11 cellular contexts compared by ENCODE assay signal in the genomic region with DNA sequence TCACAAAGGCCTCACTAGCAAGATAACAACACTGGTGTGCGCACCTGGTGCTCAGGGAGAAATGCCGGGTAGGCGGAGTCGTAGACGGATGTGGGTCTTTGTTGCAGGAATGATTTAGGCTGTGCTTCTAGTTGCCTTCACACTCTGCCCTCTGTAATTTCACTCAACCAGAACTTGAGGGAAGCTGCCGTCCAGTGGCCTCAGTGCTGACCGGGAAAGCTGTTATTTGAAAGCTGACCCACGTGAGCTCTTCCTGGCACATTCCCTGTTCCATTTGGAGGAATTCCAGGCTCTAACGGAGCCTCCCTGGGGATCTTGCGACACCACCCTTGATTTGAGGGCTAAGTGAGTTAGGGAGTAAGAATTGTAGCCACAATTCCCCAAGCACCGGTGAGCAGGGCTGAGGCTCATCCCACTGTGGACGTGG. TPM values are rescaled to one million over a fixed set of nuclear protein-coding genes. Genes with fewer than 3 reads are reported as not detected.
DNase-seq lines count a peak whose midpoint lies in the region; ATAC-seq, FAIRE-seq and TF ChIP-seq lines count a peak whose summit lies in the region.
"Had no signal": no experiment of that assay in that cellular context is flagged by ENCODE, and none has a peak within 500 bp of the region (broad histone marks: within the 10 kb centered on the region; RNA-seq: fewer than 3 reads in every experiment).

No MANE protein-coding gene starts in this region.

- H3K4me2 ChIP-seq in A549: 0 out of 3 replicates have a peak overlapping the region, but pooled peaks have one; percentile 8

- peaks cover 38% of the 10 kb centered on the region for H3K27me3 Mint-ChIP-seq in HFFc6 (ENCODE audit: insufficient read depth)
- H3K27me3 Mint-ChIP-seq: activated naive CD4-positive, alpha-beta T cell treated with anti-CD3 and anti-CD28 coated beads, Interleukin-2, amount 50 U/mL, for 24 hours; CD8-positive, alpha-beta memory T cell had no signal

- ATAC-seq in A549 (0 out of 6 replicates have a peak, but pooled peaks of 1 of the 2 experiments have one; percentile 20), SK-N-SH treated with all-trans-retinoic acid at 6 μM for 48 hours (0 out of 3 replicates have a peak, but pooled peaks have one; percentile 11), GM21528 (IDR thresholded peaks at IDR 0.05; ENCODE audit: low FRiP score, unreplicated experiment) (no peak)

- H3K36me3 Mint-ChIP-seq in HFFc6 (ENCODE audit: low read depth): no peaks in the 10 kb centered on the region

- DNase-seq in A549 (ENCODE audit: low read depth in 1 of 2, low spot score in 1 of 2): no peak
- DNase-seq in HFFc6: peak; percentile 50
- peak; percentile 64 for DNase-seq in iPS-NIHi11 (ENCODE audit: low spot score)
- no peak for DNase-seq in UCSD-AML1 (lab: John Stamatoyannopoulos, UW; ENCODE audit: unreplicated experiment)
- DNase-seq in germinal center (ENCODE audit: low spot score): no peak
- DNase-seq in NCI-H524 treated with DMSO at 0.1 percent for 48 hours (lab: John Stamatoyannopoulos, UW): no peak
- DNase-seq: CD8-positive, alpha-beta memory T cell; occipital lobe had no signal

- no peaks in the 10 kb centered on the region for H3K9me3 ChIP-seq in A549

- H3K9me3 Mint-ChIP-seq in HFFc6: no peaks in the 10 kb centered on the region
- H3K9me3 Mint-ChIP-seq: activated naive CD4-positive, alpha-beta T cell treated with anti-CD3 and anti-CD28 coated beads, Interleukin-2, amount 50 U/mL, for 24 hours; CD8-positive, alpha-beta memory T cell had no signal

- POLR2A ChIA-PET in A549 (lab: Yijun Ruan, JAX): no interaction called here

- FAIRE-seq in A549 (lab: Jason Lieb, UNC): no peak

- TF ChIP-seq CTCF in A549 (IDR thresholded peaks at IDR 0.05) (no peak), HFFc6 (IDR thresholded peaks at IDR 0.05) (no peak)

- peaks cover 15% of the 10 kb centered on the region for H3K4me1 ChIP-seq in A549

- 0 out of 6 replicates have a peak overlapping the region, but pooled peaks of 1 of the 2 experiments have one; percentile 41 for H3K27ac ChIP-seq in A549

- peaks cover 5% of the 10 kb centered on the region; the same call in 1 of the 2 replicates for H3K4me1 Mint-ChIP-seq in HFFc6 (ENCODE audit: low read depth)
- H3K4me1 Mint-ChIP-seq: activated naive CD4-positive, alpha-beta T cell treated with anti-CD3 and anti-CD28 coated beads, Interleukin-2, amount 50 U/mL, for 24 hours had no signal

- H3K4me3 Mint-ChIP-seq in HFFc6: no peak overlapping the region
- H3K4me3 Mint-ChIP-seq: activated naive CD4-positive, alpha-beta T cell treated with anti-CD3 and anti-CD28 coated beads, Interleukin-2, amount 50 U/mL, for 24 hours; CD8-positive, alpha-beta memory T cell had no signal

- TF ChIP-seq RAD21 in A549 (conservative IDR thresholded peaks at IDR 0.05 in 1 of 2, IDR thresholded peaks at IDR 0.05 in 1 of 2): no peak

- no peak for TF ChIP-seq POLR2A in A549 (IDR thresholded peaks at IDR 0.05; ENCODE audit: low read length)

- 60% methylated on average over 5 of the region's 12 CpGs for WGBS in A549 (ENCODE audit: missing lambda C conversion rate)

- no peak for TF ChIP-seq EP300 in A549 (IDR thresholded peaks at IDR 0.05)

- H3K27ac Mint-ChIP-seq in HFFc6: no peak overlapping the region
- H3K27ac Mint-ChIP-seq: activated naive CD4-positive, alpha-beta T cell treated with anti-CD3 and anti-CD28 coated beads, Interleukin-2, amount 50 U/mL, for 24 hours had no signal

- CTCF ChIA-PET in A549 (lab: Yijun Ruan, JAX): no interaction called here

- H3K4me3 ChIP-seq in A549: no peak overlapping the region

TF ChIP-seq in A549, 52 proteins besides CTCF, POLR2A, EP300 and RAD21:
- TF ChIP-seq USF2 (IDR thresholded peaks at IDR 0.05) (no peak), FOXS1 (CRISPR knock-in tag; IDR thresholded peaks at IDR 0.05) (no peak), CEBPB (IDR thresholded peaks at IDR 0.05) (peak; percentile 9 to 33; a peak in 1 of 4 replicates), HOXB5 (CRISPR knock-in tag; IDR thresholded peaks at IDR 0.05) (no peak), MAFK (IDR thresholded peaks at IDR 0.05; ENCODE audit: partially characterized antibody) (no peak), BCL3 (IDR thresholded peaks at IDR 0.05) (no peak), CHD4 (IDR thresholded peaks at IDR 0.05; ENCODE audit: borderline replicate concordance) (no peak), KDM5A (IDR thresholded peaks at IDR 0.05) (no peak)

TF ChIP-seq in SK-N-SH treated with all-trans-retinoic acid at 6 μM for 48 hours, 23 proteins besides CTCF, POLR2A, EP300 and RAD21:
- TF ChIP-seq SNAI2 (CRISPR knock-in tag; IDR thresholded peaks at IDR 0.05) (peak; percentile 41; the same call in 1 of the 2 replicates), TOX (CRISPR knock-in tag; IDR thresholded peaks at IDR 0.05; ENCODE audit: borderline replicate concordance) (no peak), ZFP3 (CRISPR knock-in tag; IDR thresholded peaks at IDR 0.05) (no peak), PPARA (CRISPR knock-in tag; IDR thresholded peaks at IDR 0.05; ENCODE audit: borderline replicate concordance) (no peak), RARB (CRISPR knock-in tag; IDR thresholded peaks at IDR 0.05) (no peak)

RNA-seq across cellular contexts. Expression of gene SH3TC1, which starts 15.9 kb away (rescaled TPM):
- polyA plus RNA-seq in A549 (2011; rRNA removed) (2.8 and 3.3 TPM in 2 replicates), A549 (2017; fragmentation: RNase III; extraction: RNeasy Plus Mini Kit Qiagen cat#74134 plus additional on column Dnase treatment) (5.4 to 8.1 TPM (median 7.4 TPM) in 3 replicates)
- polyA plus RNA-seq in A549 (2012; cell fraction: cytosol; rRNA removed): 5.0 and 6.4 TPM in 2 replicates
- polyA plus RNA-seq in A549 (2012; cell fraction: nucleus; rRNA removed): 22.6 and 31.5 TPM in 2 replicates
- polyA minus RNA-seq in A549 (2011; rRNA and poly(A)+ RNA removed): 6.0 and 8.6 TPM in 2 replicates
- total RNA-seq in HFFc6 (2021; fragmentation: NEBNext Ultra II Directional; extraction: Animal tissue kit (Norgen Biotek cat#: 25700)): 1 to 10 TPM in 2 of 6 experiments, under 1 TPM in 4; 0.34 to 1.4 (median 0.86) TPM

RNA-seq across cellular contexts. Expression of gene HTRA3, which starts 54.5 kb away (rescaled TPM):
- polyA plus RNA-seq in A549 (2011; rRNA removed): 7.4 and 9.2 TPM in 2 replicates
- polyA plus RNA-seq in A549 (2012; cell fraction: cytosol; rRNA removed): 11.8 and 19.5 TPM in 2 replicates
- polyA plus RNA-seq in A549 (2012; cell fraction: nucleus; rRNA removed): 18.5 and 23.8 TPM in 2 replicates
- polyA plus RNA-seq in A549 (2017; fragmentation: RNase III; extraction: RNeasy Plus Mini Kit Qiagen cat#74134 plus additional on column Dnase treatment): 4.6 to 8.0 TPM (median 4.9 TPM) in 3 replicates
- 5.4 and 5.6 TPM in 2 replicates for polyA minus RNA-seq in A549 (2011; rRNA and poly(A)+ RNA removed)
- 1 to 10 TPM; 4.2 to 7.0 (median 4.8) TPM for total RNA-seq in HFFc6 (2021; fragmentation: NEBNext Ultra II Directional; extraction: Animal tissue kit (Norgen Biotek cat#: 25700))
- total RNA-seq: CD8-positive, alpha-beta memory T cell had no signal
- polyA plus RNA-seq: CD8-positive, alpha-beta memory T cell had no signal

RNA-seq across cellular contexts. Expression of gene ABLIM2, which starts 56.4 kb away (rescaled TPM):
- 0.21 and 0.37 TPM in 2 replicates for polyA plus RNA-seq in A549 (2011; rRNA removed)
- 0.19 and 0.46 TPM in 2 replicates for polyA plus RNA-seq in A549 (2012; cell fraction: cytosol; rRNA removed)
- 0.34 TPM in 2 replicates for polyA plus RNA-seq in A549 (2012; cell fraction: nucleus; rRNA removed)
- 0.31 to 0.40 TPM (median 0.32 TPM) in 3 replicates for polyA plus RNA-seq in A549 (2017; fragmentation: RNase III; extraction: RNeasy Plus Mini Kit Qiagen cat#74134 plus additional on column Dnase treatment)
- 0.12 and 0.68 TPM in 2 replicates for polyA minus RNA-seq in A549 (2011; rRNA and poly(A)+ RNA removed)
- total RNA-seq in HFFc6 (2021; fragmentation: NEBNext Ultra II Directional; extraction: Animal tissue kit (Norgen Biotek cat#: 25700)): under 1 TPM in 1 of 6 experiments, not detected in 5; 0.14 TPM

Comparison
In these comparisons a context has a peak if more than half of its experiments do, and no peak if none do; other contexts are left out.
1. DNase-seq: peak in HFFc6 (single experiment) and iPS-NIHi11 (single experiment); none in A549 (0 of 2), UCSD-AML1 (single experiment), germinal center (single experiment) and NCI-H524 treated with DMSO at 0.1 percent for 48 hours (single experiment).